ENCODE assay signal across 14 cellular contexts in the genomic region with DNA sequence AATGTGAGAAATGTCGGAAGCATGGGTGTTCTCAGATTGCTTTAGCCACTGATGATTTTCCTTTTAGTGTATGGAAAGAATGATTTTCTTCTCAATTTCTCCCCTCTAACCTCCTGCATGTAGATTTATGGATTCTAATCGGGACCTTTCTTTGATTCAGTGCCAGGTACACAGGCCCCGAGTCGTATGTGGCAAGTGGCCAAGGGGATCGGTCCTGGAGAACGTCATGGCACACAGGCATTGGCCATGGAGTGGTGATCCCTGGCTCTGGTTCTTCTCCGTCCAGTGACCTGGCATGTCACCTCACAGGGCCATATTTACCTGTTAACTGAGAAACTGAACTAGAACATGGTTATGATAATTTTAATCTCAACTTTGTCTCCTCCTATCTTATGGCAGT. TPM values are rescaled to one million over a fixed set of nuclear protein-coding genes. Genes with fewer than 3 reads are reported as not detected.
A peak's percentile ranks its signal among the peaks of the same experiment; 100 is the strongest.
DNase-seq lines count a peak whose midpoint lies in the region; ATAC-seq and TF ChIP-seq lines count a peak whose summit lies in the region.
"Had no signal": no experiment of that assay in that cellular context is flagged by ENCODE, and none has a peak within 500 bp of the region (broad histone marks: within the 10 kb centered on the region; RNA-seq: fewer than 3 reads in every experiment).

No MANE protein-coding gene starts in this region.

- H2BK12ac ChIP-seq in mesenchymal stem cell (ENCODE audit: low read length in 2 of 2) = no peak overlapping the region

- H3K27me3 ChIP-seq in mesenchymal stem cell (ENCODE audit: control insufficient read depth in 1 of 2, insufficient read depth in 1 of 2, low read length in 2 of 2) = no peaks in the 10 kb centered on the region
- H3K27me3 ChIP-seq in thymus (ENCODE audit: control insufficient read depth, insufficient read depth) = no peaks in the 10 kb centered on the region
- H3K27me3 ChIP-seq: MG63, neural progenitor cell had no signal

- no peaks in the 10 kb centered on the region for H3K36me3 ChIP-seq in mesenchymal stem cell (ENCODE audit: control insufficient read depth in 1 of 2, insufficient read depth in 2 of 2, low read depth in 1 of 2, low read length in 2 of 2)
- H3K36me3 ChIP-seq in thymus (ENCODE audit: control insufficient read depth, insufficient read depth) = peaks cover 3% of the 10 kb centered on the region
- H3K36me3 ChIP-seq: MG63, neural progenitor cell had no signal

- H3K4me1 Mint-ChIP-seq in activated CD4-positive, alpha-beta T cell treated with anti-CD3 and anti-CD28 coated beads for 36 hours = peaks cover 66% of the 10 kb centered on the region
- H3K4me1 Mint-ChIP-seq in effector memory CD8-positive, alpha-beta T cell (ENCODE audit: low read depth in 2 of 2) = peaks cover 20 to 25% of the 10 kb centered on the region in 2 donors
- peaks cover 55% of the 10 kb centered on the region for H3K4me1 Mint-ChIP-seq in activated naive CD4-positive, alpha-beta T cell treated with anti-CD3 and anti-CD28 coated beads for 36 hours (ENCODE audit: low read depth)

- H3K9me3 Mint-ChIP-seq in activated CD4-positive, alpha-beta T cell treated with anti-CD3 and anti-CD28 coated beads for 36 hours (ENCODE audit: low read depth) = peaks cover 2% of the 10 kb centered on the region
- no peaks in the 10 kb centered on the region for H3K9me3 Mint-ChIP-seq in effector memory CD8-positive, alpha-beta T cell
- no peaks in the 10 kb centered on the region for H3K9me3 Mint-ChIP-seq in activated naive CD4-positive, alpha-beta T cell treated with anti-CD3 and anti-CD28 coated beads for 36 hours
- H3K9me3 Mint-ChIP-seq: neural progenitor cell, T-cell had no signal

- H3K27ac Mint-ChIP-seq in activated CD4-positive, alpha-beta T cell treated with anti-CD3 and anti-CD28 coated beads for 36 hours = peak overlapping the region; percentile 39
- H3K27ac Mint-ChIP-seq in effector memory CD8-positive, alpha-beta T cell = peak overlapping the region in 1 of 2 donors; percentile 27
- no peak overlapping the region for H3K27ac Mint-ChIP-seq in activated naive CD4-positive, alpha-beta T cell treated with anti-CD3 and anti-CD28 coated beads for 36 hours
- H3K27ac Mint-ChIP-seq: neural progenitor cell had no signal

- no peak overlapping the region for H3K4me2 ChIP-seq in mesenchymal stem cell (ENCODE audit: low read length, poor library complexity, severe bottlenecking)

- no peak overlapping the region for H2AK5ac ChIP-seq in mesenchymal stem cell (ENCODE audit: low read length, severe bottlenecking)

- H4K91ac ChIP-seq in mesenchymal stem cell (ENCODE audit: low read length) = no peak overlapping the region

- no peak overlapping the region for H2BK5ac ChIP-seq in mesenchymal stem cell (ENCODE audit: low read depth, low read length, poor library complexity, severe bottlenecking)

- no peak for DNase-seq in activated CD4-positive, alpha-beta T cell treated with anti-CD3 and anti-CD28 coated beads for 36 hours
- DNase-seq in activated CD4-positive, alpha-beta T cell treated with anti-CD3 and anti-CD28 coated beads, Interleukin-2, amount 50 U/mL, for 1 hour = no peak
- DNase-seq in coronary artery (ENCODE audit: low spot score) (no peak), mesenchymal stem cell (peak; percentile 8), Ammon's horn (ENCODE audit: low spot score) (no peak)
- DNase-seq in effector memory CD8-positive, alpha-beta T cell = no peak
- no peak for DNase-seq in activated naive CD4-positive, alpha-beta T cell treated with anti-CD3 and anti-CD28 coated beads for 36 hours
- DNase-seq: activated CD4-positive, CD25-positive, alpha-beta regulatory T cell treated with anti-CD3 and anti-CD28 coated beads, Interleukin-2, amount 50 U/mL, for 72 hours; activated T-cell treated with anti-CD3 and anti-CD28 coated beads, Interleukin-2, amount 50 U/mL, for 1 hour; MG63; NCI-H2171 treated with DMSO at 0.1 percent for 48 hours; T-cell had no signal

- peaks cover 25% of the 10 kb centered on the region for H3K79me1 ChIP-seq in mesenchymal stem cell (replicated peaks; ENCODE audit: low read length, poor library complexity, severe bottlenecking)

- H3K4me3 ChIP-seq in coronary artery (no peak overlapping the region), mesenchymal stem cell (ENCODE audit: insufficient read depth in 1 of 2, low read depth in 1 of 2, low read length in 2 of 2) (no peak overlapping the region), thymus (ENCODE audit: low read length) (no peak overlapping the region)
- H3K4me3 ChIP-seq: MG63, neural progenitor cell had no signal

- intact Hi-C loops in activated CD4-positive, alpha-beta T cell treated with anti-CD3 and anti-CD28 coated beads for 36 hours (cut with DNase I, micrococcal nuclease) = no loop called here
- intact Hi-C loops in activated naive CD4-positive, alpha-beta T cell treated with anti-CD3 and anti-CD28 coated beads for 36 hours (cut with micrococcal nuclease) = no loop called here

- CTCF ChIA-PET in activated CD4-positive, alpha-beta T cell treated with anti-CD3 and anti-CD28 coated beads for 36 hours (lab: Charles Lee) = interaction anchor here (0.6 kb wide), 1 partner anchor 804 kb away, joined by 3 read pairs; no protein-coding TSS in a partner anchor
- CTCF ChIA-PET in activated naive CD4-positive, alpha-beta T cell treated with anti-CD3 and anti-CD28 coated beads for 36 hours (lab: Charles Lee) = interaction anchor here (0.7 kb wide), 2 partner anchors 126 to 326 kb away, joined by 4 to 5 read pairs; no protein-coding TSS in a partner anchor

- H2BK120ac ChIP-seq in mesenchymal stem cell (ENCODE audit: low read depth, low read length) = no peak overlapping the region

- no peak for ATAC-seq in activated CD4-positive, alpha-beta T cell treated with anti-CD3 and anti-CD28 coated beads for 36 hours
- ATAC-seq in effector memory CD8-positive, alpha-beta T cell (replicated peaks) = no peak
- ATAC-seq: T-cell had no signal

- peaks cover 44% of the 10 kb centered on the region for H3K36me3 Mint-ChIP-seq in activated CD4-positive, alpha-beta T cell treated with anti-CD3 and anti-CD28 coated beads for 36 hours (ENCODE audit: low read depth)
- H3K36me3 Mint-ChIP-seq in effector memory CD8-positive, alpha-beta T cell (ENCODE audit: insufficient read depth) = no peaks in the 10 kb centered on the region
- H3K36me3 Mint-ChIP-seq in activated naive CD4-positive, alpha-beta T cell treated with anti-CD3 and anti-CD28 coated beads for 36 hours (ENCODE audit: low read depth) = peaks cover 18% of the 10 kb centered on the region

- no peak overlapping the region for H3K4me3 Mint-ChIP-seq in activated CD4-positive, alpha-beta T cell treated with anti-CD3 and anti-CD28 coated beads for 36 hours
- H3K4me3 Mint-ChIP-seq in effector memory CD8-positive, alpha-beta T cell = no peak overlapping the region
- no peak overlapping the region for H3K4me3 Mint-ChIP-seq in activated naive CD4-positive, alpha-beta T cell treated with anti-CD3 and anti-CD28 coated beads for 36 hours
- H3K4me3 Mint-ChIP-seq: neural progenitor cell, T-cell had no signal

- no peaks in the 10 kb centered on the region for H3K27me3 Mint-ChIP-seq in activated CD4-positive, alpha-beta T cell treated with anti-CD3 and anti-CD28 coated beads for 36 hours
- no peaks in the 10 kb centered on the region for H3K27me3 Mint-ChIP-seq in effector memory CD8-positive, alpha-beta T cell
- H3K27me3 Mint-ChIP-seq in activated naive CD4-positive, alpha-beta T cell treated with anti-CD3 and anti-CD28 coated beads for 36 hours (ENCODE audit: low read depth) = no peaks in the 10 kb centered on the region
- H3K27me3 Mint-ChIP-seq: T-cell had no signal

- H3K4ac ChIP-seq in mesenchymal stem cell (ENCODE audit: low read depth in 1 of 2, low read length in 2 of 2) = no peak overlapping the region

- POLR2A ChIA-PET in activated CD4-positive, alpha-beta T cell treated with anti-CD3 and anti-CD28 coated beads for 36 hours (lab: Charles Lee) = no interaction called here

- no peak overlapping the region for H3K14ac ChIP-seq in mesenchymal stem cell (ENCODE audit: low read length in 2 of 2)

- 90% methylated on average over 6 of the region's 7 CpGs for WGBS in mesenchymal stem cell
- 93% methylated on average over 7 of the region's 7 CpGs for WGBS in thymus

- H4K8ac ChIP-seq in mesenchymal stem cell (ENCODE audit: low read length) = peak overlapping the region; percentile 35

- H3K18ac ChIP-seq in mesenchymal stem cell (ENCODE audit: low read depth in 1 of 2, low read length in 2 of 2) = no peak overlapping the region

- H3K9me3 ChIP-seq in mesenchymal stem cell (ENCODE audit: control insufficient read depth, low read length) = no peaks in the 10 kb centered on the region
- no peaks in the 10 kb centered on the region for H3K9me3 ChIP-seq in thymus (ENCODE audit: control insufficient read depth)
- H3K9me3 ChIP-seq: MG63 had no signal

- no peak overlapping the region for H3K23ac ChIP-seq in mesenchymal stem cell (ENCODE audit: low read length in 2 of 2)

- H3K9ac ChIP-seq in mesenchymal stem cell (ENCODE audit: low read length) = no peak overlapping the region
- H3K9ac ChIP-seq: neural progenitor cell had no signal

- TF ChIP-seq CTCF in coronary artery (IDR thresholded peaks at IDR 0.05) = no peak

- no peak overlapping the region for H2BK15ac ChIP-seq in mesenchymal stem cell (ENCODE audit: low read depth, poor library complexity, severe bottlenecking)

- H3K4me1 ChIP-seq in mesenchymal stem cell (ENCODE audit: control insufficient read depth, insufficient read depth, low read depth, low read length) = peaks cover 15% of the 10 kb centered on the region
- H3K4me1 ChIP-seq in thymus (ENCODE audit: control insufficient read depth, insufficient read depth, low read length) = peaks cover 10% of the 10 kb centered on the region

- H3K27ac ChIP-seq in coronary artery (peak overlapping the region; percentile 60 to 69), mesenchymal stem cell (ENCODE audit: low read length, poor library complexity, severe bottlenecking) (no peak overlapping the region), thymus (ENCODE audit: low read depth) (peak overlapping the region; percentile 42)
- H3K27ac ChIP-seq: neural progenitor cell had no signal

- H2AFZ ChIP-seq in mesenchymal stem cell (ENCODE audit: low read depth, low read length) = no peak overlapping the region
- H2AFZ ChIP-seq: neural progenitor cell had no signal

RNA-seq across cellular contexts. Expression of a gene that starts 58.1 kb away (rescaled TPM):
- total RNA-seq in activated CD4-positive, alpha-beta T cell treated with anti-CD3 and anti-CD28 coated beads for 36 hours = 10 to 100 TPM; 53.5 to 56.7 TPM
- polyA plus RNA-seq in mesenchymal stem cell (2013, experiment 1 of 2) = 10.9 TPM
- polyA plus RNA-seq in mesenchymal stem cell (2013, experiment 2 of 2) = 10.4 TPM
- 15.0 TPM for polyA plus RNA-seq in thymus
- total RNA-seq in activated naive CD4-positive, alpha-beta T cell treated with anti-CD3 and anti-CD28 coated beads for 36 hours = 10 to 100 TPM; 48.1 to 48.6 TPM
